In genomic region chr4:2934813-2935761, GRCh38 we compare ENCODE assay signal across 8 cellular contexts. TPM values are rescaled to one million over a fixed set of nuclear protein-coding genes. Genes with fewer than 3 reads are reported as not detected.
DNase-seq lines count a peak whose midpoint lies in the region; ATAC-seq and TF ChIP-seq lines count a peak whose summit lies in the region.

No MANE protein-coding gene starts in this region.

- ATAC-seq in HG02642 (IDR thresholded peaks at IDR 0.05; ENCODE audit: poor library complexity, unreplicated experiment): peak; percentile 56
- peak; percentile 82 to 90 for ATAC-seq in left cardiac atrium

- intact Hi-C loops in adrenal gland (cut with DNase I): loop anchor here (10.0 kb wide), 2 partner anchors 90 to 170 kb away; partner anchors contain the start of gene ADD1 (in 2 of the 2)
- intact Hi-C loops in left cardiac atrium (cut with DNase I): loop anchor here in 1 of 2 donors (10.0 kb wide), 2 partner anchors 90 to 170 kb away; partner anchors contain the start of gene ADD1
- intact Hi-C loops in posterior cingulate gyrus (cut with DNase I): loop anchor here (10.0 kb wide), 1 partner anchor 170 kb away; no protein-coding TSS in a partner anchor
- intact Hi-C loops in transverse colon (cut with DNase I; ENCODE audit: low total_unique reads): loop anchor here (5.0 kb wide), 2 partner anchors 93 to 173 kb away; partner anchors contain the start of gene ADD1

- TF ChIP-seq EP300 in transverse colon (IDR thresholded peaks at IDR 0.05; ENCODE audit: low read depth): no peak

- TF ChIP-seq CTCF in GM06990 (IDR thresholded peaks at IDR 0.05; ENCODE audit: insufficient read depth, low read length, poor library complexity, severe bottlenecking): no peak
- peak in 2 of 6 experiments; percentile 46 to 48 for TF ChIP-seq CTCF in adrenal gland (IDR thresholded peaks at IDR 0.05)
- TF ChIP-seq CTCF in transverse colon (IDR thresholded peaks at IDR 0.05): no peak

- DNase-seq in GM06990 (ENCODE audit: extremely low read depth, insufficient read length): peak; percentile 96
- peak; percentile 15 for DNase-seq in NCI-H1436 treated with DMSO at 0.1 percent for 48 hours (lab: John Stamatoyannopoulos, UW)
- DNase-seq in T follicular helper cell (ENCODE audit: low read depth): peak; percentile 93
- peak; percentile 91 to 97 (median 97) for DNase-seq in adrenal gland
- peak; percentile 97 for DNase-seq in left cardiac atrium
- peak; percentile 81 to 98 (median 90) for DNase-seq in posterior cingulate gyrus
- peak; percentile 98 for DNase-seq in transverse colon

- H3K9me3 ChIP-seq in adrenal gland (replicated peaks in 1 of 3) (no peaks in the 10 kb centered on the region), transverse colon (no peaks in the 10 kb centered on the region)

- 0 to 4% (median 1%) methylated on average over 5 to 70 of the region's 70 CpGs for WGBS in adrenal gland, 4 donors
- 0% methylated on average over 19 of the region's 70 CpGs; no CpG with 5 or more reads in 1 of the 2 donors for WGBS in transverse colon (ENCODE audit: low coverage in 1 of 2), 2 donors

- H3K27me3 ChIP-seq in GM06990 (replicated peaks; ENCODE audit: control insufficient read depth, insufficient read depth, low read length) (no peaks in the 10 kb centered on the region), adrenal gland (no peaks in the 10 kb centered on the region), transverse colon (no peaks in the 10 kb centered on the region)

- peak; percentile 80 to 91 for TF ChIP-seq POLR2A in adrenal gland (IDR thresholded peaks at IDR 0.05)
- TF ChIP-seq POLR2A in transverse colon (IDR thresholded peaks at IDR 0.05): peak; percentile 97

- H3K36me3 ChIP-seq in GM06990 (ENCODE audit: control insufficient read depth, insufficient read depth, low read length) (peaks cover 29% of the 10 kb centered on the region), adrenal gland (replicated peaks in 1 of 2) (peaks cover 0 to 40% of the 10 kb centered on the region in 2 donors), transverse colon (peaks cover 0 to 14% (median 4%) of the 10 kb centered on the region in 4 donors)

- in situ Hi-C loops in transverse colon (cut with MboI; ENCODE audit: low pct_ligation_motif_present in 1 of 4, low pct_unique_long_range_greater_than_20kb in 1 of 4, low sequenced_read_pairs in 3 of 4): loop anchor here in 2 of 4 donors (25.0 kb wide), 1 partner anchor 173 kb away; the partner anchor contains the start of gene TNIP2 (in 2 of the 2)

- H3K4me3 ChIP-seq in GM06990 (replicated peaks; ENCODE audit: low read depth, low read length) (peak overlapping the region; percentile 96), adrenal gland (peak overlapping the region; percentile 3 to 98 (median 82)), transverse colon (peak overlapping the region; percentile 64 to 95 (median 82))

- H3K27ac ChIP-seq in adrenal gland (peak overlapping the region; percentile 57 to 95 (median 84)), transverse colon (peak overlapping the region; percentile 90 to 97 (median 92))

- peaks cover 16 to 38% of the 10 kb centered on the region in 2 donors for H3K4me1 ChIP-seq in adrenal gland (replicated peaks in 1 of 2)
- H3K4me1 ChIP-seq in transverse colon: peaks cover 11 to 51% (median 35%) of the 10 kb centered on the region in 4 donors

RNA-seq across cellular contexts. Expression of gene NOP14, which starts 28.1 kb away (rescaled TPM):
- total RNA-seq in adrenal gland (10 to 100 TPM; 16.4 to 56.5 (median 23.3) TPM), left cardiac atrium (10 to 100 TPM; 14.4 to 22.9 TPM), transverse colon (10 to 100 TPM in 2 of 4 donors, 1 to 10 TPM in 2; 8.6 to 43.0 (median 12.8) TPM)
- polyA plus RNA-seq in adrenal gland: 10 to 100 TPM; 20.9 to 41.6 (median 25.5) TPM

RNA-seq across cellular contexts. Expression of gene GRK4, which starts 28.3 kb away (rescaled TPM):
- total RNA-seq in adrenal gland (1 to 10 TPM; 4.7 to 9.5 (median 7.4) TPM), left cardiac atrium (10 to 100 TPM in 1 of 2 donors, 1 to 10 TPM in 1; 8.5 to 11.5 TPM), transverse colon (1 to 10 TPM; 2.5 to 7.9 (median 4.1) TPM)
- 10 to 100 TPM in 2 of 3 donors, 1 to 10 TPM in 1; 8.1 to 20.1 (median 10.2) TPM for polyA plus RNA-seq in adrenal gland

Comparison
In these comparisons a context has a peak if more than half of its experiments do, and no peak if none do; other contexts are left out.
1. Peak in every context shown above with its lines: DNase-seq, ATAC-seq, H3K4me3 ChIP-seq and H3K27ac ChIP-seq.
2. DNase-seq: peak in every context shown above with its lines; median percentile 98 in transverse colon; 97 in adrenal gland; 97 in left cardiac atrium; 96 in GM06990; 93 in T follicular helper cell; 90 in posterior cingulate gyrus; 15 in NCI-H1436 treated with DMSO at 0.1 percent for 48 hours.